10 cellular contexts compared by ENCODE assay signal in the genomic region with DNA sequence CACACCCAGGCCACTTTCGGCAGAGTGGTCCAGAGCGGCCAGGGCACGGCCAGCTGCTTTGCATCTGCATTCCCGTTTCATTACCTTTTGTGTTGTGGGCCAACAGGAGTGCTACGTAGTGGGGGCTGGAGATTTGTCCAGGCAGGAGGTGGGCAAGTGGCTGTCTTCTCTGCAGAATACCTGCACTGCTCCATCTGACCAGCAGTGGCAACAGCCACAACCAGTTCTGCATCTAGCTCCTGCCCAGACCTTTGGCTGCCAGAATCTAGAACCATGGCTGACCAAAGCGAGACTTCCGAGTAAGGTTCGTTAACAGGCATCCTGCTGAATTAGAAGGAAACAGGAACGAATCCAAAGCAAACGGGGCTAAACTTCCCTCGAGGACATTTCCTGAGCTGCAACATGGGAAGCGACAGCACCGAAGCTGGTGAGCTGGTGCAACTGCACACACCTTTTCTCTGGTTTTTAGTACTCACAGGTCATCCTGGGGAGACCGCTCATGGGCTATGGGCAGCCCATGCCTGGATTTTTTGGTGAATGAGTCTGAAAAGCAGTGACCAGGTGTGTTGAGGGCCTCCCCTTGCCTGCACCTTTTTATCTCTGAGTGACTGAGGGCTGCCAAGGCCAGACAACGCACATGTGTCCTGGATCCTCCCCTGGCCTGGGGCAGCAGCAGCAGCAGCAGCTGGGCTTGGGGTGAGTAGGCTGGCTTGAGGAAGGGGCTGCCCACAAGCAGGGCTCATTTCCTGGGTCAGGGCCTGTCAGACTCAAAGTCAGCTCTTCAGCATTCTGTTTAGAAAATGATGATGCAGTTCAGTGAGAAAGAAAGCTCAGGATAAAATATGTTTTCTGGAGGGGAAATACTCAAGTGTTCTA. TPM values are rescaled to one million over a fixed set of nuclear protein-coding genes. Genes with fewer than 3 reads are reported as not detected.
DNase-seq lines count a peak whose midpoint lies in the region; ATAC-seq and TF ChIP-seq lines count a peak whose summit lies in the region.
"Had no signal": no experiment of that assay in that cellular context is flagged by ENCODE, and none has a peak within 500 bp of the region (broad histone marks: within the 10 kb centered on the region; RNA-seq: fewer than 3 reads in every experiment).

No MANE protein-coding gene starts in this region.

- 54% methylated on average over 15 of the region's 15 CpGs for WGBS in liver

- H3K27me3 ChIP-seq in liver (ENCODE audit: control insufficient read depth in 4 of 4, insufficient read depth in 4 of 4, low read length in 3 of 4), result no peaks in the 10 kb centered on the region

- H3K36me3 ChIP-seq in liver (ENCODE audit: control insufficient read depth in 4 of 4, insufficient read depth in 3 of 4, low read depth in 1 of 4, low read length in 3 of 4), result peaks cover 0 to 2% (median 0%) of the 10 kb centered on the region in 4 donors

- H3K4me3 ChIP-seq in liver (ENCODE audit: low read depth in 1 of 3, low read length in 3 of 3), result no peak overlapping the region
- H3K4me3 ChIP-seq: esophagus muscularis mucosa had no signal

- intact Hi-C loops in MCF 10A (cut with micrococcal nuclease), result loop anchor here (5.0 kb wide), 1 partner anchor 285 kb away; no protein-coding TSS in a partner anchor

- peak; percentile 49 to 65 for TF ChIP-seq RAD21 in liver (IDR thresholded peaks at IDR 0.05)

- peak overlapping the region; percentile 25 to 55 for H3K27ac ChIP-seq in liver (ENCODE audit: low read depth in 1 of 2, low read length in 2 of 2)
- H3K27ac ChIP-seq: esophagus muscularis mucosa had no signal

- peak; percentile 9 for DNase-seq in HT-29 (ENCODE audit: low spot score)
- DNase-seq in activated CD8-positive, alpha-beta memory T cell treated with anti-CD3 and anti-CD28 coated beads for 24 hours, result no peak
- DNase-seq in germinal center (ENCODE audit: low spot score), result no peak
- no peak for DNase-seq in GDM1 (lab: John Stamatoyannopoulos, UW)
- no peak for DNase-seq in MCF 10A (ENCODE audit: unreplicated experiment)
- DNase-seq: stimulated activated naive CD4-positive, alpha-beta T cell treated with Interleukin-2 at 50 U/mL for 16 hours had no signal

- no TSS peak for BruUV-seq in MCF 10A (replicated peaks; lab: Mats Ljungman, UMichigan)

- no peaks in the 10 kb centered on the region for H3K9me3 Mint-ChIP-seq in MCF 10A (ENCODE audit: unreplicated experiment)

- no peaks in the 10 kb centered on the region for H3K27me3 Mint-ChIP-seq in MCF 10A (ENCODE audit: insufficient read depth, unreplicated experiment)

- TF ChIP-seq CTCF in liver (IDR thresholded peaks at IDR 0.05; ENCODE audit: low read depth, low read length, missing input control) (peak; percentile 28), MCF 10A (IDR thresholded peaks at IDR 0.05; ENCODE audit: unreplicated experiment) (no peak)

- peaks cover 21 to 44% (median 28%) of the 10 kb centered on the region in 4 donors for H3K4me1 ChIP-seq in liver (ENCODE audit: control insufficient read depth in 4 of 4, insufficient read depth in 4 of 4, low read length in 3 of 4)

- peak overlapping the region in 1 of 2 donors; percentile 25 for H3K9ac ChIP-seq in liver (ENCODE audit: low read depth in 1 of 2, low read length in 2 of 2)

- H3K4me1 Mint-ChIP-seq in MCF 10A (ENCODE audit: insufficient read depth, unreplicated experiment), result peaks cover 6% of the 10 kb centered on the region

- peaks cover 13% of the 10 kb centered on the region for H3K36me3 Mint-ChIP-seq in MCF 10A (ENCODE audit: insufficient read depth, unreplicated experiment)

- no peak overlapping the region for H3K4me3 Mint-ChIP-seq in MCF 10A (ENCODE audit: unreplicated experiment)

- no peak overlapping the region for H3K27ac Mint-ChIP-seq in MCF 10A (ENCODE audit: low read depth, unreplicated experiment)

- no peaks in the 10 kb centered on the region for H3K9me3 ChIP-seq in liver (ENCODE audit: control insufficient read depth in 4 of 4, low read length in 3 of 4)
- H3K9me3 ChIP-seq: esophagus muscularis mucosa had no signal

- CTCF ChIA-PET in MCF 10A (lab: Yijun Ruan, JAX), result interaction anchor here (0.6 to 10.6 kb wide), 11 partner anchors 9 to 1101 kb away, joined by 3 to 127 read pairs (median 4); a partner anchor contains a TSS

- POLR2A ChIA-PET in MCF 10A (lab: Yijun Ruan, JAX), result interaction anchor here (0.6 kb wide), 1 partner anchor 90 kb away, joined by 3 read pairs; no protein-coding TSS in a partner anchor

- ATAC-seq in GM18499 (IDR thresholded peaks at IDR 0.05; ENCODE audit: insufficient read depth, unreplicated experiment) (peak; percentile 21), GM21723 (IDR thresholded peaks at IDR 0.05; ENCODE audit: unreplicated experiment) (peak; percentile 32)

TF ChIP-seq in liver, 16 proteins besides CTCF, POLR2A, EP300 and RAD21:
- TF ChIP-seq HNF4A (conservative IDR thresholded peaks at IDR 0.05) (no peak), EGR1 (IDR thresholded peaks at IDR 0.05; ENCODE audit: low read depth in 2 of 2) (no peak)
- TF ChIP-seq, protein P1, sequence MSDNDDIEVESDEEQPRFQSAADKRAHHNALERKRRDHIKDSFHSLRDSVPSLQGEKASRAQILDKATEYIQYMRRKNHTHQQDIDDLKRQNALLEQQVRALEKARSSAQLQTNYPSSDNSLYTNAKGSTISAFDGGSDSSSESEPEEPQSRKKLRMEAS (IDR thresholded peaks at IDR 0.05), result peak; percentile 13

RNA-seq across cellular contexts. Expression of a gene that starts 10.6 kb away (rescaled TPM):
- under 0.01 TPM in 1 of 2 replicates, not detected in the other for total RNA-seq in HT-29 (2014; rRNA removed; shearing (Covaris generic))
- total RNA-seq in liver (1 to 10 TPM; 5.0 to 7.2 TPM), MCF 10A (2022) (not detected in 2 replicates)
- polyA plus RNA-seq in liver, result 1 to 10 TPM in 1 of 2 donors, under 1 TPM in 1; 0.89 to 1.6 TPM

RNA-seq across cellular contexts. Expression of a gene that starts 26.6 kb away (rescaled TPM):
- 22.6 and 23.0 TPM in 2 replicates for total RNA-seq in HT-29 (2014; rRNA removed; shearing (Covaris generic))
- 10 to 100 TPM in 1 of 2 donors, 1 to 10 TPM in 1; 7.7 to 14.1 TPM for total RNA-seq in liver
- 10 to 100 TPM in 1 of 2 donors, 1 to 10 TPM in 1; 7.8 to 15.4 TPM for polyA plus RNA-seq in liver
- 10.0 and 25.1 TPM in 2 replicates for total RNA-seq in MCF 10A (2022)
